Comparison of ENCODE assay signal across 9 cellular contexts in the genomic region with DNA sequence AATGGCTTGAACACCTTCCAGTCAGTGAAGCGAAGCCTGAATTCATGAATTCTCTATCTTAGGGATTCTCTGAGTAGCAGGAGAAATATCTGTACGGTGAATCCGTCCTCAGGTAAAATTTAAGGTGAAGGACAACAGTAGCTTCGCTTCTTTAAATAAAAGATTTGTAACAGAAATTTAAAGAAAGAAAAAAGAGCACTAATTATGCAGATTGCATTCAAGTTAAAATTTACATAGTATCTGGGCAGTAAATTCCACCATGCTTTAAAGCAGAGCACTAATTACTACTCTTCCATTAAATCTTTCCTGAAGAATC.
"Had no signal": no experiment of that assay in that cellular context is flagged by ENCODE, and none has a peak within 500 bp of the region (broad histone marks: within the 10 kb centered on the region; RNA-seq: fewer than 3 reads in every experiment).

No MANE protein-coding gene starts in this region.

- H3K4me1 ChIP-seq: suprapubic skin had no signal

- H3K27ac Mint-ChIP-seq: activated CD8-positive, alpha-beta memory T cell treated with anti-CD3 and anti-CD28 coated beads, Interleukin-2, amount 10 ng/mL, durations not matched to agents 7 days and 5 days; activated naive CD4-positive, alpha-beta T cell treated with anti-CD3 and anti-CD28 coated beads, Interleukin-2, amount 50 U/mL, for 24 hours; activated T-cell treated with anti-CD3 and anti-CD28 coated beads, Interleukin-2, amount 50 U/mL, for 24 hours; naive thymus-derived CD4-positive, alpha-beta T cell had no signal

- H3K27ac ChIP-seq: body of pancreas, suprapubic skin had no signal

- H3K4me3 Mint-ChIP-seq: activated CD8-positive, alpha-beta memory T cell treated with anti-CD3 and anti-CD28 coated beads, Interleukin-2, amount 10 ng/mL, durations not matched to agents 7 days and 5 days; activated naive CD4-positive, alpha-beta T cell treated with anti-CD3 and anti-CD28 coated beads, Interleukin-2, amount 50 U/mL, for 24 hours; activated T-cell treated with anti-CD3 and anti-CD28 coated beads, Interleukin-2, amount 50 U/mL, for 24 hours; central memory CD8-positive, alpha-beta T cell; naive thymus-derived CD4-positive, alpha-beta T cell had no signal

- H3K9me3 Mint-ChIP-seq: activated naive CD4-positive, alpha-beta T cell treated with anti-CD3 and anti-CD28 coated beads, Interleukin-2, amount 50 U/mL, for 24 hours; activated T-cell treated with anti-CD3 and anti-CD28 coated beads, Interleukin-2, amount 50 U/mL, for 24 hours; naive thymus-derived CD4-positive, alpha-beta T cell had no signal

- H3K4me3 ChIP-seq: body of pancreas, suprapubic skin had no signal

- H3K27me3 ChIP-seq: body of pancreas had no signal

- H3K4me1 Mint-ChIP-seq: activated CD8-positive, alpha-beta memory T cell treated with anti-CD3 and anti-CD28 coated beads, Interleukin-2, amount 10 ng/mL, durations not matched to agents 7 days and 5 days; activated naive CD4-positive, alpha-beta T cell treated with anti-CD3 and anti-CD28 coated beads, Interleukin-2, amount 50 U/mL, for 24 hours; central memory CD8-positive, alpha-beta T cell; naive thymus-derived CD4-positive, alpha-beta T cell had no signal

- H3K36me3 ChIP-seq: suprapubic skin had no signal

- DNase-seq: activated effector memory CD4-positive, alpha-beta T cell treated with Interleukin-2 at 50 U/mL for 16 hours had no signal

- H3K36me3 Mint-ChIP-seq: activated CD8-positive, alpha-beta memory T cell treated with anti-CD3 and anti-CD28 coated beads, Interleukin-2, amount 10 ng/mL, durations not matched to agents 7 days and 5 days; activated naive CD4-positive, alpha-beta T cell treated with anti-CD3 and anti-CD28 coated beads, Interleukin-2, amount 50 U/mL, for 24 hours; naive thymus-derived CD4-positive, alpha-beta T cell had no signal

- H3K9me3 ChIP-seq: body of pancreas, suprapubic skin had no signal

- ATAC-seq: activated CD8-positive, alpha-beta memory T cell treated with anti-CD3 and anti-CD28 coated beads, Interleukin-2, amount 10 ng/mL, durations not matched to agents 7 days and 5 days; stimulated activated naive CD8-positive, alpha-beta T cell treated with anti-CD3 and anti-CD28 coated beads, Interleukin-15, Interleukin-2, amounts not matched to agents 100 U/mL and 50 U/mL, for 24 hours had no signal

- H3K27me3 Mint-ChIP-seq: central memory CD8-positive, alpha-beta T cell had no signal
